In the genomic region with DNA sequence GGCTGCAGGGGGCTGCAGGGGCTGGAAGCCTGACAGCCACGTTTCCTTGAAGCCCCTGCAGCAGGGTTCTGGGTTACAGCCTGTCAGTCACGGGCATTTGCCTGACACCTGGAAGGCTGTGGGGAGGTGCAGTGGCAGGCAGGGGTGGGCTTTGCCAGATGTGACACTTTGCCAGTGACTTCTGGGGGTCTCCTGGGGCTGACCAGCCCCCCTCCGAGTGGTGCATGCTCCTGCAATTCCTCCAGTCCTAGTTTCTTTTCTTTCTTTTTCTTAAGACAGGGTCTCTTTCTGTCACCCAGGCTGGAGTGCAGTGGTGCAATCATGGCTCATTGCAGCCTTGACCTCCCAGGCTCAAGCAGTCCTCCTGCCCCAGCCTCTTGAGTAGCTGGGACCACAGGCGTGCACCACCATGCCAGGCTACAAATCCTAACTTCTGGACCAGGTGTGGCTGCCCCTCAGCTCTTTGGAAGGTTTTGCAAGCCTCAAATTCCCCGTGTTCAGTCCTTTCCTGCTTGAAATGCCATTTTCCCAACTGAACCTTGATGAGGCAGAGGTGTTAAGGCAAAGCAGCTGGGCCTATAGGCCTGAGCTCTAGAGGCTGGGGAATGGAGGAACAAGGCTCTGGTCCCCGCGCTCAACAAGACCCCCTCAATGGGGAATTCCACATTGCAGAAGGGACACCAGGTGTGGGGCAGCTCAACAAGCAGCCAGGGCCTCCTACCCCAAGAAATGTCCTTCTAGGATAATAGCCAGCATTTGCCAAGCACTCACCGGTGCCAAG, we compare ENCODE assay signal across 11 cellular contexts. TPM values are rescaled to one million over a fixed set of nuclear protein-coding genes. Genes with fewer than 3 reads are reported as not detected.
DNase-seq lines count a peak whose midpoint lies in the region; ATAC-seq and TF ChIP-seq lines count a peak whose summit lies in the region.
"Had no signal": no experiment of that assay in that cellular context is flagged by ENCODE, and none has a peak within 500 bp of the region (broad histone marks: within the 10 kb centered on the region; RNA-seq: fewer than 3 reads in every experiment).

No MANE protein-coding gene starts in this region.

- H3K27me3 ChIP-seq in DND-41 (ENCODE audit: insufficient read depth, low read length, poor library complexity) (no peaks in the 10 kb centered on the region), MM.1S (replicated peaks; ENCODE audit: insufficient read depth, low read length) (no peaks in the 10 kb centered on the region), mammary epithelial cell (ENCODE audit: insufficient read depth, low read length) (no peaks in the 10 kb centered on the region), right atrium auricular region (no peaks in the 10 kb centered on the region)
- H3K27me3 ChIP-seq: left lung had no signal

- TF ChIP-seq CTCF in DND-41 (IDR thresholded peaks at IDR 0.05; ENCODE audit: borderline replicate concordance, extremely low read depth, low read length, poor library complexity, severe bottlenecking), result no peak
- TF ChIP-seq CTCF in MM.1S (IDR thresholded peaks at IDR 0.05; ENCODE audit: low read length), result no peak
- TF ChIP-seq CTCF in mammary epithelial cell (conservative IDR thresholded peaks at IDR 0.05 in 1 of 2, IDR thresholded peaks at IDR 0.05 in 1 of 2; ENCODE audit: extremely low read depth in 1 of 2, insufficient read depth in 1 of 2, low read depth in 1 of 2, low read length in 2 of 2), result no peak
- TF ChIP-seq CTCF in right atrium auricular region (IDR thresholded peaks at IDR 0.05), result no peak

- dilution Hi-C loops in mammary epithelial cell (cut with HindIII; ENCODE audit: low sequenced_read_pairs), result loop anchor here (5.0 kb wide), 2 partner anchors 64 to 96 kb away; no protein-coding TSS in a partner anchor

- intact Hi-C loops in mammary epithelial cell (cut with micrococcal nuclease), result no loop called here
- intact Hi-C loops in posterior vena cava (cut with DNase I), result loop anchor here in 1 of 2 donors (5.0 kb wide), 1 partner anchor 1516 kb away; no protein-coding TSS in a partner anchor

- CTCF ChIA-PET in mammary epithelial cell (lab: Charles Lee; ENCODE audit: low non-redundant PET), result interaction anchor here (0.6 to 0.7 kb wide), 2 partner anchors 14 to 68 kb away, joined by 3 to 4 read pairs; no protein-coding TSS in a partner anchor

- 0 out of 2 replicates have a peak, but pooled peaks cover 3% of the 10 kb centered on the region for H3F3A ChIP-seq in MM.1S (ENCODE audit: insufficient read depth, low read length)

- H3K4me2 ChIP-seq in DND-41 (ENCODE audit: insufficient read depth, low read length) (peak overlapping the region; percentile 52; the same call in 1 of the 2 replicates), MM.1S (ENCODE audit: low read depth, low read length) (peak overlapping the region; percentile 82), mammary epithelial cell (ENCODE audit: insufficient read depth, low read depth, low read length) (no peak overlapping the region)

- in situ Hi-C loops in mammary epithelial cell (cut with MboI; ENCODE audit: low sequenced_read_pairs in 2 of 2), result no loop called here

- H3K4me3 ChIP-seq in DND-41 (ENCODE audit: low read depth in 1 of 2, low read length in 2 of 2), result no peak overlapping the region
- H3K4me3 ChIP-seq in MM.1S (ENCODE audit: low read length), result peak overlapping the region; percentile 35
- H3K4me3 ChIP-seq in mammary epithelial cell (replicated peaks in 1 of 3; ENCODE audit: insufficient read depth in 1 of 3, low read depth in 2 of 3, low read length in 3 of 3), result no peak overlapping the region
- H3K4me3 ChIP-seq in right atrium auricular region, result no peak overlapping the region
- H3K4me3 ChIP-seq: left lung had no signal

- no peak overlapping the region for H3K9ac ChIP-seq in DND-41 (ENCODE audit: low read depth, low read length)
- peak overlapping the region; percentile 48; the same call in 1 of the 2 replicates for H3K9ac ChIP-seq in MM.1S (ENCODE audit: low read length)
- no peak overlapping the region for H3K9ac ChIP-seq in mammary epithelial cell (ENCODE audit: insufficient read depth, low read length)

- WGBS in mammary epithelial cell (ENCODE audit: low coverage, missing lambda C conversion rate), result 40% methylated on average over 7 of the region's 8 CpGs

- H3K4me1 ChIP-seq in DND-41 (ENCODE audit: insufficient read depth, low read length), result peaks cover 26% of the 10 kb centered on the region
- peaks cover 19% of the 10 kb centered on the region for H3K4me1 ChIP-seq in MM.1S (ENCODE audit: low read length)
- peaks cover 10% of the 10 kb centered on the region for H3K4me1 ChIP-seq in mammary epithelial cell (ENCODE audit: insufficient read depth, low read length)
- peaks cover 0 to 19% of the 10 kb centered on the region in 2 donors for H3K4me1 ChIP-seq in right atrium auricular region

- ATAC-seq in DND-41 (ENCODE audit: insufficient read depth, low read depth) (no peak), GM21786 (IDR thresholded peaks at IDR 0.05; ENCODE audit: unreplicated experiment) (no peak)

- no peaks in the 10 kb centered on the region for H3K36me3 ChIP-seq in DND-41 (ENCODE audit: insufficient read depth, low read length)
- no peaks in the 10 kb centered on the region for H3K36me3 ChIP-seq in MM.1S (replicated peaks; ENCODE audit: insufficient read depth, low read length)
- H3K36me3 ChIP-seq in mammary epithelial cell (ENCODE audit: insufficient read depth, low read length), result no peaks in the 10 kb centered on the region
- no peaks in the 10 kb centered on the region for H3K36me3 ChIP-seq in right atrium auricular region
- H3K36me3 ChIP-seq: left lung had no signal

- H4K20me1 ChIP-seq in DND-41 (ENCODE audit: insufficient read depth, low read length) (peaks cover 21% of the 10 kb centered on the region), MM.1S (ENCODE audit: insufficient read depth, low read length) (no peaks in the 10 kb centered on the region), mammary epithelial cell (ENCODE audit: insufficient read depth, low read length) (no peaks in the 10 kb centered on the region)

- H3K27ac ChIP-seq in DND-41 (ENCODE audit: low read length), result no peak overlapping the region
- peak overlapping the region; percentile 38; the same call in 1 of the 2 replicates for H3K27ac ChIP-seq in MM.1S (ENCODE audit: low read length)
- no peak overlapping the region for H3K27ac ChIP-seq in mammary epithelial cell (ENCODE audit: insufficient read depth, low read depth, low read length)
- H3K27ac ChIP-seq in right atrium auricular region, result peak overlapping the region in 1 of 2 donors; percentile 11

- no peaks in the 10 kb centered on the region for H3K9me2 ChIP-seq in MM.1S (replicated peaks; ENCODE audit: insufficient read depth, low read length)

- H2AFZ ChIP-seq in DND-41 (ENCODE audit: low read depth, low read length) (no peak overlapping the region), MM.1S (ENCODE audit: low read length) (peak overlapping the region; percentile 65), mammary epithelial cell (ENCODE audit: low read depth, low read length) (peak overlapping the region; percentile 37)

- no peaks in the 10 kb centered on the region for H3K9me3 ChIP-seq in DND-41 (ENCODE audit: insufficient read depth, low read length, severe bottlenecking)
- H3K9me3 ChIP-seq in MM.1S (replicated peaks; ENCODE audit: insufficient read depth, low read length), result no peaks in the 10 kb centered on the region
- no peaks in the 10 kb centered on the region for H3K9me3 ChIP-seq in mammary epithelial cell (replicated peaks; ENCODE audit: insufficient read depth, low read length)
- no peaks in the 10 kb centered on the region for H3K9me3 ChIP-seq in right atrium auricular region
- H3K9me3 ChIP-seq: left lung had no signal

- no peaks in the 10 kb centered on the region for H3K79me2 ChIP-seq in DND-41 (ENCODE audit: insufficient read depth, low read length)
- H3K79me2 ChIP-seq in MM.1S (ENCODE audit: low read length), result no peaks in the 10 kb centered on the region
- H3K79me2 ChIP-seq in mammary epithelial cell (ENCODE audit: insufficient read depth, low read length), result no peaks in the 10 kb centered on the region

- BruUV-seq in mammary epithelial cell (replicated peaks; lab: Mats Ljungman, UMichigan), result no TSS peak

- DNase-seq in DND-41 (no peak), MM.1S (no peak), mammary epithelial cell (no peak), posterior vena cava (ENCODE audit: low spot score) (peak; percentile 52), COLO668 (lab: John Stamatoyannopoulos, UW; ENCODE audit: unreplicated experiment) (no peak), right atrium auricular region (ENCODE audit: low spot score) (no peak)
- DNase-seq: activated B cell treated with CpG ODN at 0.5 μM for 24 hours, foreskin fibroblast, NCI-H2081 treated with DMSO at 0.1 percent for 48 hours had no signal

RNA-seq across cellular contexts. Expression of a gene that starts 20.2 kb away (rescaled TPM):
- total RNA-seq in mammary epithelial cell (10 to 100 TPM; 11.5 to 13.2 TPM), posterior vena cava (10 to 100 TPM; 10.9 to 13.8 TPM), right atrium auricular region (10 to 100 TPM in 1 of 2 donors, 1 to 10 TPM in 1; 6.1 to 10.3 TPM)
- polyA plus RNA-seq in mammary epithelial cell, result 4.4 TPM
- polyA minus RNA-seq in mammary epithelial cell, result 15.7 TPM
